8 cellular contexts compared by ENCODE assay signal in the genomic region with DNA sequence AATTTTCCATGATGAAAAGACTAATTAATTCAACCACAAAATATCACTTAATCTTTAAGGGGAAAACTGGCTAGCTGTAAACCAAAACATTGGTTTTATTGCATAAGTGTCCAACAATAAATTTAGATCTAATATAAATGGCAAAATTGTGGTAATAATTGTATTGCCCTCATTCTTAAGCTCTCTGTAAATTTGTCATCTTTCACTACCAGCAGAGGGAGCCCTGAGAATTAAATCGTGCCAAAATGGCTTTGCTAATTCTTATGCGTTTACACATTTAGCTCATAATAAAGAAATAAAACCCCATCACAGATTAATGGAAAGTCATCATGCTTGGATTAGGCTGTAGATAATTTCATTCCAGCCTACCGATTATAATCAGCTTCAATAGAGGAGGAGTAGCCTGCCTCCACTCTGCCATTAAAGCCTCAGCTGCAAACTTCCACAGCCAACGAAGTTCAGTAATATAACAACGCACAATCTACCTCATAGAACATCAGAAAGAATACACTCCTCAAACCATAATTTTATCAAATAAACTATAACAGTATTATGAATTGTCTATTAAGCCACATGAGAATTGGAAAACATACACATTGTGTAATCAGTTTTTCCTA.
A peak's percentile ranks its signal among the peaks of the same experiment; 100 is the strongest.
DNase-seq lines count a peak whose midpoint lies in the region; ATAC-seq, FAIRE-seq and TF ChIP-seq lines count a peak whose summit lies in the region.

No MANE protein-coding gene starts in this region.

- no peak overlapping the region for H4K5ac ChIP-seq in mesendoderm (ENCODE audit: low read length)

- H3K18ac ChIP-seq in mesendoderm (ENCODE audit: low read length): no peak overlapping the region

- no CpG with 5 or more reads among the region's 5 CpGs for WGBS in mesendoderm (ENCODE audit: extremely low coverage, insufficient coverage, low lambda C conversion rate)

- no peak overlapping the region for H3K4me2 ChIP-seq in mesendoderm (ENCODE audit: low read length)

- H3K79me1 ChIP-seq in mesendoderm (ENCODE audit: low read length): no peaks in the 10 kb centered on the region

- no peaks in the 10 kb centered on the region for H3K79me2 ChIP-seq in mesendoderm (ENCODE audit: control insufficient read depth, insufficient read depth, low read length)

- no peak overlapping the region for H3K4ac ChIP-seq in mesendoderm (ENCODE audit: low read depth, low read length)

- FAIRE-seq in bronchial epithelial cell (lab: Jason Lieb, UNC): no peak

- no peak overlapping the region for H4K8ac ChIP-seq in mesendoderm (ENCODE audit: low read depth, low read length)

- H3K23ac ChIP-seq in mesendoderm (ENCODE audit: low read length): no peak overlapping the region

- no peak overlapping the region for H3K27ac ChIP-seq in mesendoderm (ENCODE audit: low read depth, low read length)

- TF ChIP-seq CTCF in AG09319 (IDR thresholded peaks at IDR 0.05; ENCODE audit: low read depth, low read length): peak; percentile 67
- TF ChIP-seq CTCF in GM12872 (IDR thresholded peaks at IDR 0.05; ENCODE audit: insufficient read depth, low read depth, low read length): peak; percentile 57
- TF ChIP-seq CTCF in bronchial epithelial cell (IDR thresholded peaks at IDR 0.05; ENCODE audit: insufficient read depth, low read length, severe bottlenecking): peak; percentile 49

- H3K56ac ChIP-seq in mesendoderm (ENCODE audit: low read length): no peak overlapping the region

- H2BK120ac ChIP-seq in mesendoderm (ENCODE audit: low read depth, low read length): no peak overlapping the region

- no peak overlapping the region for H3K9ac ChIP-seq in mesendoderm (ENCODE audit: low read length)

- H2BK5ac ChIP-seq in mesendoderm (ENCODE audit: low read length): no peak overlapping the region

- ATAC-seq in HG03442 (IDR thresholded peaks at IDR 0.05; ENCODE audit: unreplicated experiment): no peak
- ATAC-seq in HG02870 (IDR thresholded peaks at IDR 0.05; ENCODE audit: unreplicated experiment): no peak
- ATAC-seq in GM21576 (IDR thresholded peaks at IDR 0.05; ENCODE audit: unreplicated experiment): no peak

- H3K4me3 ChIP-seq in bronchial epithelial cell (ENCODE audit: low read depth, low read length) (no peak overlapping the region), mesendoderm (ENCODE audit: low read length) (no peak overlapping the region)

- no peaks in the 10 kb centered on the region for H3K4me1 ChIP-seq in mesendoderm (ENCODE audit: control insufficient read depth, low read depth, low read length)

- H3K36me3 ChIP-seq in bronchial epithelial cell (ENCODE audit: control insufficient read depth, insufficient read depth, low read length) (no peaks in the 10 kb centered on the region), mesendoderm (ENCODE audit: control insufficient read depth, insufficient read depth, low read length) (no peaks in the 10 kb centered on the region)

- H3K27me3 ChIP-seq in bronchial epithelial cell (ENCODE audit: control insufficient read depth, insufficient read depth, low read length): no peaks in the 10 kb centered on the region
- no peaks in the 10 kb centered on the region for H3K27me3 ChIP-seq in mesendoderm (ENCODE audit: insufficient read depth, low read length, poor library complexity)

- DNase-seq in AG09319 (ENCODE audit: extremely low read depth, low read depth) (peak; percentile 0), NCI-H345 treated with DMSO at 0.1 percent for 48 hours (lab: John Stamatoyannopoulos, UW; ENCODE audit: unreplicated experiment) (peak; percentile 27), bronchial epithelial cell (ENCODE audit: low read depth) (peak; percentile 48), mesendoderm (peak; percentile 34)

- H2BK15ac ChIP-seq in mesendoderm (replicated peaks; ENCODE audit: low read depth): no peak overlapping the region

- H2AK5ac ChIP-seq in mesendoderm (ENCODE audit: low read length): no peak overlapping the region
